In genomic region chr17:75722076-75722475, GRCh38 we compare ENCODE assay signal across 10 cellular contexts. TPM values are rescaled to one million over a fixed set of nuclear protein-coding genes. Genes with fewer than 3 reads are reported as not detected.
DNase-seq lines count a peak whose midpoint lies in the region; ATAC-seq, FAIRE-seq and TF ChIP-seq lines count a peak whose summit lies in the region.
"Had no signal": no experiment of that assay in that cellular context is flagged by ENCODE, and none has a peak within 500 bp of the region (broad histone marks: within the 10 kb centered on the region; RNA-seq: fewer than 3 reads in every experiment).

No MANE protein-coding gene starts in this region.

- H3K4me1 ChIP-seq in PC-9 (replicated peaks; ENCODE audit: insufficient read depth), result peaks cover 28% of the 10 kb centered on the region

- no peaks in the 10 kb centered on the region for H3K36me3 Mint-ChIP-seq in memory B cell
- H3K36me3 Mint-ChIP-seq in CD14-positive monocyte, result peaks cover 3 to 5% of the 10 kb centered on the region in 2 donors

- peak overlapping the region; percentile 96 for H3K4me3 ChIP-seq in PC-9

- H3K9me3 ChIP-seq in PC-9 (ENCODE audit: insufficient read depth, low read depth), result no peaks in the 10 kb centered on the region

- no peak overlapping the region for H2AFZ ChIP-seq in PC-9

- no peaks in the 10 kb centered on the region for H3K9me2 ChIP-seq in PC-9 (ENCODE audit: insufficient read depth)

- POLR2A ChIA-PET in PC-9 (lab: Charles Lee; ENCODE audit: unreplicated experiment), result interaction anchor here (0.6 to 1.9 kb wide), 9 partner anchors 15 to 284 kb away, joined by 3 to 18 read pairs (median 4); no protein-coding TSS in a partner anchor

- H3K27ac Mint-ChIP-seq in memory B cell (no peak overlapping the region), CD14-positive monocyte (no peak overlapping the region)

- H3K4me1 Mint-ChIP-seq in memory B cell, result peaks cover 4% of the 10 kb centered on the region
- peaks cover 9% of the 10 kb centered on the region for H3K4me1 Mint-ChIP-seq in CD14-positive monocyte

- TF ChIP-seq CTCF in PC-9 (conservative IDR thresholded peaks at IDR 0.05) (no peak), CD14-positive monocyte (IDR thresholded peaks at IDR 0.05) (no peak)

- peaks cover 26% of the 10 kb centered on the region for H4K20me1 ChIP-seq in PC-9 (ENCODE audit: insufficient read depth)

- FAIRE-seq in frontal cortex (lab: Jason Lieb, UNC), result no peak

- ATAC-seq in memory B cell (ENCODE audit: low read depth), result no peak

- BruUV-seq in PC-9 (replicated peaks; lab: Mats Ljungman, UMichigan), result no TSS peak

- H3K36me3 ChIP-seq in PC-9 (ENCODE audit: low read depth), result peaks cover 21% of the 10 kb centered on the region

- H3K27me3 ChIP-seq in PC-9 (ENCODE audit: insufficient read depth, low read depth), result no peaks in the 10 kb centered on the region

- H3K27ac ChIP-seq in PC-9, result peak overlapping the region; percentile 38
- H3K27ac ChIP-seq in caudate nucleus (ENCODE audit: low read depth, low read length), result peak overlapping the region; percentile 92
- H3K27ac ChIP-seq in substantia nigra (ENCODE audit: low read depth, low read length, poor library complexity, severe bottlenecking), result peak overlapping the region; percentile 74

- H3K4me3 Mint-ChIP-seq in memory B cell (peak overlapping the region; percentile 63), CD14-positive monocyte (peak overlapping the region in 1 of 2 donors; percentile 79)

- peak overlapping the region; percentile 76 for H3K4me2 ChIP-seq in PC-9

- DNase-seq in PC-9, result peak; percentile 39 to 52
- DNase-seq in caudate nucleus (lab: John Stamatoyannopoulos, UW), result peak in 3 of 61 donors; percentile 8 to 19 (median 12)
- DNase-seq in memory B cell (ENCODE audit: low spot score in 2 of 2), result no peak
- DNase-seq in substantia nigra (lab: John Stamatoyannopoulos, UW), result peak in 2 of 49 donors; percentile 24 to 31
- DNase-seq in kidney glomerular epithelial cell (lab: John Stamatoyannopoulos, UW), result no peak
- DNase-seq in NCI-H1436 treated with DMSO at 0.1 percent for 48 hours (lab: John Stamatoyannopoulos, UW), result no peak
- no peak for DNase-seq in frontal cortex (ENCODE audit: low spot score in 2 of 2)
- DNase-seq in CD14-positive monocyte (ENCODE audit: low spot score), result no peak
- DNase-seq: activated CD4-positive, alpha-beta T cell treated with anti-CD3 and anti-CD28 coated beads for 4 hours; EL had no signal

- peaks cover 31% of the 10 kb centered on the region for H3F3A ChIP-seq in PC-9 (ENCODE audit: insufficient read depth, low read depth)

- peaks cover 45% of the 10 kb centered on the region for H3K79me2 ChIP-seq in PC-9 (ENCODE audit: low read depth)

- intact Hi-C loops in PC-9 (cut with micrococcal nuclease; ENCODE audit: unreplicated experiment), result no loop called here
- intact Hi-C loops in CD14-positive monocyte (cut with micrococcal nuclease), result no loop called here

- H3K27me3 Mint-ChIP-seq in memory B cell (peaks cover 2% of the 10 kb centered on the region), CD14-positive monocyte (ENCODE audit: low read depth in 3 of 3) (peaks cover 37 to 52% (median 38%) of the 10 kb centered on the region in 3 donors)

- CTCF ChIA-PET in PC-9 (lab: Charles Lee), result interaction anchor here (0.6 to 2.5 kb wide), 4 partner anchors 9 to 53 kb away, joined by 3 to 9 read pairs (median 4); no protein-coding TSS in a partner anchor

- no peaks in the 10 kb centered on the region for H3K9me3 Mint-ChIP-seq in memory B cell
- H3K9me3 Mint-ChIP-seq in CD14-positive monocyte, result peaks cover 0 to 8% (median 3%) of the 10 kb centered on the region in 7 donors

RNA-seq across cellular contexts. Expression of gene ITGB4, which starts 0.8 kb away (rescaled TPM):
- total RNA-seq in PC-9 (2021) (448 and 461 TPM in 2 replicates), frontal cortex (1.2 TPM)
- polyA plus RNA-seq in CD14-positive monocyte, result under 1 TPM in 1 of 2 donors, not detected in 1; 0.82 TPM

RNA-seq across cellular contexts. Expression of gene GALK1, which starts 42.9 kb away (rescaled TPM):
- total RNA-seq in PC-9 (2021) (12.7 and 12.8 TPM in 2 replicates), frontal cortex (13.5 TPM)
- polyA plus RNA-seq in CD14-positive monocyte, result 100 to 1,000 TPM in 1 of 2 donors, 10 to 100 TPM in 1; 84.3 to 108 TPM

RNA-seq across cellular contexts. Expression of gene SAP30BP, which starts 54.9 kb away (rescaled TPM):
- total RNA-seq in PC-9 (2021) (79.5 and 80.3 TPM in 2 replicates), frontal cortex (39.9 TPM)
- polyA plus RNA-seq in CD14-positive monocyte, result 10 to 100 TPM; 43.8 to 61.6 TPM

RNA-seq across cellular contexts. Expression of gene RECQL5, which starts 55.1 kb away (rescaled TPM):
- 41.0 and 44.2 TPM in 2 replicates for total RNA-seq in PC-9 (2021)
- 6.1 TPM for total RNA-seq in frontal cortex
- 1 to 10 TPM; 3.1 to 4.4 TPM for polyA plus RNA-seq in CD14-positive monocyte

Comparison
In these comparisons a context has a peak if more than half of its experiments do, and no peak if none do; other contexts are left out.
1. DNase-seq: peak in PC-9 (2 of 2); none in memory B cell (0 of 2), kidney glomerular epithelial cell (single experiment), NCI-H1436 treated with DMSO at 0.1 percent for 48 hours (single experiment), frontal cortex (0 of 2) and CD14-positive monocyte (single experiment).
2. H3K27ac ChIP-seq: peak in every context shown above with its lines; median percentile 92 in caudate nucleus; 74 in substantia nigra; 38 in PC-9.
3. RNA of gene ITGB4, which starts 0.8 kb away (total RNA-seq): 448 to 461 TPM in PC-9; 1.2 TPM in frontal cortex (single experiment); every median in the first group is over 100 times any median in the second.